19 cellular contexts compared by ENCODE assay signal in genomic region chr2:191705084-191705483, GRCh38.
"Had no signal": no experiment of that assay in that cellular context is flagged by ENCODE, and none has a peak within 500 bp of the region (broad histone marks: within the 10 kb centered on the region; RNA-seq: fewer than 3 reads in every experiment).

No MANE protein-coding gene starts in this region.

- DNase-seq: heart right ventricle; islet precursor cell; left ventricle myocardium inferior; naive thymus-derived CD8-positive, alpha-beta T cell; occipital lobe; posterior cingulate gyrus; retina; right cardiac atrium; stimulated activated CD4-positive, alpha-beta T cell treated with anti-CD3 and anti-CD28 coated beads, Interleukin-1b, Interleukin-23, amount 100 ng/mL, for 48 hours; stimulated activated CD4-positive, alpha-beta T cell treated with anti-CD3 and anti-CD28 coated beads, Interleukin-2, amount 100 ng/mL, for 48 hours; stimulated activated CD4-positive, alpha-beta T cell treated with anti-CD3 and anti-CD28 coated beads, Interleukin-4, amount 100 ng/mL, for 4 hours; stimulated activated CD8-positive, alpha-beta memory T cell treated with anti-CD3 and anti-CD28 coated beads, Interleukin-4, amount 100 ng/mL, for 48 hours; stimulated activated naive CD4-positive, alpha-beta T cell treated with Interleukin-2 at 50 U/mL for 16 hours; stomach; testis; thyroid gland; transverse colon; upper lobe of left lung had no signal

- ATAC-seq: heart right ventricle; naive thymus-derived CD8-positive, alpha-beta T cell; right cardiac atrium; stimulated activated memory B cell treated with anti-CD40 and anti-IgM and Interleukin-4, amounts not matched to agents 10 μg/mL and 1 μg/mL and 100 μg/mL, for 72 hours had no signal
